8 cellular contexts compared by ENCODE assay signal in the genomic region with DNA sequence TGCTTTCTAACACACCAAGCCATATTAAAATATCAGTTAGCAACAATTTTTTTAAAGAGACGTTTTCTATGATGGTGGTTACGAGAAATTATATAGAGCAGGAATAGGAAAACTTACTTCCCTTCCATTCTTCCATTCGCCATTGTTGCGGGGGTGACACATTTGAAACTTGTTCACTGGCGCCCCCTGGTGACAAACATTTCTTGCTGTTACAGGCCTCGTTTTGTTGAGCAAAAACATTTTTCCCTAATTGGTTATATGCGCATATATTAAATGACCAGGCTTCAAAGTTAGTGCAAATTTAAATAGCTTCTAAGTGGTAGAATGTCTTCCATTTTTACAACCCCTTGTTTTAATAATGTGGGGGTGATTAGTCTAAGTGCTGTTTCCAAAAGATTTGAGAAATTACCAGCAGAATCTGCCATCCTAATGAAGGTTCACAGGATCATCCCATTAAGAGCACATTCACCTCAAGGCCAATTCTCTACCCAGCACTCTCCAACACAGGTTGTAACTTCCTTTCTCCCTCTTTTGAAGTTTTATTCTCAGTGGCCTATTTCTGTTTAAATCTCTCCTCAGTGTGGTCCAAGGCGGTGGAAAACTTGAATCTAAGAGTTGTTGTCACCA.
DNase-seq lines count a peak whose midpoint lies in the region; ATAC-seq and TF ChIP-seq lines count a peak whose summit lies in the region.

No MANE protein-coding gene starts in this region.

- peak in 9 of 12 donors; percentile 10 to 47 (median 39) for TF ChIP-seq CTCF in heart left ventricle (IDR thresholded peaks at IDR 0.05)

- no peak for ATAC-seq in activated T-cell treated with anti-CD3 and anti-CD28 coated beads, Interleukin-2, amount 50 U/mL, for 72 hours (replicated peaks in 1 of 2)
- ATAC-seq in heart left ventricle: no peak

- peaks cover 0 to 8% of the 10 kb centered on the region in 2 donors for H3K9me3 Mint-ChIP-seq in activated T-cell treated with anti-CD3 and anti-CD28 coated beads, Interleukin-2, amount 50 U/mL, for 72 hours
- H3K9me3 Mint-ChIP-seq in activated T-cell treated with anti-CD3 and anti-CD28 coated beads, Interleukin-2, amount 50 U/mL, for 24 hours: peaks cover 8% of the 10 kb centered on the region

- no peak for TF ChIP-seq POLR2A in heart left ventricle (IDR thresholded peaks at IDR 0.05)

- no peak overlapping the region for H3K27ac ChIP-seq in heart left ventricle

- no peaks in the 10 kb centered on the region for H3K4me1 ChIP-seq in heart left ventricle

- WGBS in heart left ventricle, 4 donors: 54 to 63% (median 56%) methylated on average over 8 of the region's 8 CpGs

- peak; percentile 21 to 35 for DNase-seq in activated T-cell treated with anti-CD3 and anti-CD28 coated beads, Interleukin-2, amount 50 U/mL, for 72 hours
- DNase-seq in activated T-cell treated with anti-CD3 and anti-CD28 coated beads, Interleukin-2, amount 50 U/mL, for 24 hours: no peak
- DNase-seq in NCI-H146 (lab: John Stamatoyannopoulos, UW): peak; percentile 44
- DNase-seq in activated CD4-positive, alpha-beta T cell treated with anti-CD3 and anti-CD28 coated beads for 48 hours: peak; percentile 56
- DNase-seq in heart left ventricle: peak in 2 of 5 donors; percentile 14 to 30
- peak; percentile 32 to 37 for DNase-seq in stimulated activated CD4-positive, alpha-beta T cell treated with anti-CD3 and anti-CD28 coated beads, Interleukin-2, amount 100 ng/mL, for 48 hours
- no peak for DNase-seq in NCI-H2029 treated with DMSO at 0.1 percent for 48 hours (lab: John Stamatoyannopoulos, UW)
- no peak for DNase-seq in NCI-H226

- H3K9me3 ChIP-seq in heart left ventricle: peaks cover 0 to 16% (median 3%) of the 10 kb centered on the region in 12 donors

- H3K4me3 ChIP-seq in heart left ventricle: no peak overlapping the region

- intact Hi-C loops in heart left ventricle (cut with DNase I): no loop called here

- H3K36me3 Mint-ChIP-seq in activated T-cell treated with anti-CD3 and anti-CD28 coated beads, Interleukin-2, amount 50 U/mL, for 72 hours (ENCODE audit: insufficient read depth in 2 of 2): no peaks in the 10 kb centered on the region
- H3K36me3 Mint-ChIP-seq in activated T-cell treated with anti-CD3 and anti-CD28 coated beads, Interleukin-2, amount 50 U/mL, for 24 hours (ENCODE audit: low read depth): no peaks in the 10 kb centered on the region

- no peaks in the 10 kb centered on the region for H3K27me3 Mint-ChIP-seq in activated T-cell treated with anti-CD3 and anti-CD28 coated beads, Interleukin-2, amount 50 U/mL, for 72 hours (ENCODE audit: low read depth)
- H3K27me3 Mint-ChIP-seq in activated T-cell treated with anti-CD3 and anti-CD28 coated beads, Interleukin-2, amount 50 U/mL, for 24 hours: no peaks in the 10 kb centered on the region

- no peak overlapping the region for H3K27ac Mint-ChIP-seq in activated T-cell treated with anti-CD3 and anti-CD28 coated beads, Interleukin-2, amount 50 U/mL, for 72 hours
- H3K27ac Mint-ChIP-seq in activated T-cell treated with anti-CD3 and anti-CD28 coated beads, Interleukin-2, amount 50 U/mL, for 24 hours: no peak overlapping the region

- no peaks in the 10 kb centered on the region for H3K27me3 ChIP-seq in heart left ventricle

- H3K4me1 Mint-ChIP-seq in activated T-cell treated with anti-CD3 and anti-CD28 coated beads, Interleukin-2, amount 50 U/mL, for 72 hours (ENCODE audit: low read depth): no peaks in the 10 kb centered on the region
- H3K4me1 Mint-ChIP-seq in activated T-cell treated with anti-CD3 and anti-CD28 coated beads, Interleukin-2, amount 50 U/mL, for 24 hours (ENCODE audit: low read depth): no peaks in the 10 kb centered on the region

- H3K36me3 ChIP-seq in heart left ventricle: no peaks in the 10 kb centered on the region

- H3K4me3 Mint-ChIP-seq in activated T-cell treated with anti-CD3 and anti-CD28 coated beads, Interleukin-2, amount 50 U/mL, for 72 hours: no peak overlapping the region
- no peak overlapping the region for H3K4me3 Mint-ChIP-seq in activated T-cell treated with anti-CD3 and anti-CD28 coated beads, Interleukin-2, amount 50 U/mL, for 24 hours

Comparison
In these comparisons a context has a peak if more than half of its experiments do, and no peak if none do; other contexts are left out.
1. DNase-seq: peak in activated T-cell treated with anti-CD3 and anti-CD28 coated beads, Interleukin-2, amount 50 U/mL, for 72 hours (2 of 2), NCI-H146 (single experiment), activated CD4-positive, alpha-beta T cell treated with anti-CD3 and anti-CD28 coated beads for 48 hours (single experiment) and stimulated activated CD4-positive, alpha-beta T cell treated with anti-CD3 and anti-CD28 coated beads, Interleukin-2, amount 100 ng/mL, for 48 hours (2 of 2); none in activated T-cell treated with anti-CD3 and anti-CD28 coated beads, Interleukin-2, amount 50 U/mL, for 24 hours (single experiment), NCI-H2029 treated with DMSO at 0.1 percent for 48 hours (single experiment) and NCI-H226 (single experiment).